Comparison of ENCODE assay signal across 5 cellular contexts in the genomic region with DNA sequence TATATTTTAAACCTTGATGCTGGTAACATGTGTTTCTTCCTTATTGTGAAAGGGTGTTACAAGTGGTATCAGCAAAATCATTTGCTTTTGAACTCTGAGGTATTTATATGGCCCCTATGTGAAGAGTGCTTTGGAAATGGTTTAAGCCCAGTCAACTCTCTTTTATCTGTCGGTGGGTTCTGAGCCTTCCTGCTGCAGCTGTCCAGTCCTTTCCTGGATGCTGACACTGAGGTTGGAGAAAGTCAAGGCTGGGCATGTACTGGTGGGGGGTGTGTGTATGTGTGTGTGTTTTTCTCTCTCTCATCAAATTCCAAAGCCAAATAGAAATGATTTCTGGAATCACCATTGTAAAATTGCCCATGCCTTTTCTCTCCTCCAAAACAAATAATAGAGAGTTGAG.
"Had no signal": no experiment of that assay in that cellular context is flagged by ENCODE, and none has a peak within 500 bp of the region (broad histone marks: within the 10 kb centered on the region; RNA-seq: fewer than 3 reads in every experiment).

No MANE protein-coding gene starts in this region.

- DNase-seq: GM23248, GOT3, H7, IMR-90, KG1 had no signal
